20 cellular contexts compared by ENCODE assay signal in the genomic region with DNA sequence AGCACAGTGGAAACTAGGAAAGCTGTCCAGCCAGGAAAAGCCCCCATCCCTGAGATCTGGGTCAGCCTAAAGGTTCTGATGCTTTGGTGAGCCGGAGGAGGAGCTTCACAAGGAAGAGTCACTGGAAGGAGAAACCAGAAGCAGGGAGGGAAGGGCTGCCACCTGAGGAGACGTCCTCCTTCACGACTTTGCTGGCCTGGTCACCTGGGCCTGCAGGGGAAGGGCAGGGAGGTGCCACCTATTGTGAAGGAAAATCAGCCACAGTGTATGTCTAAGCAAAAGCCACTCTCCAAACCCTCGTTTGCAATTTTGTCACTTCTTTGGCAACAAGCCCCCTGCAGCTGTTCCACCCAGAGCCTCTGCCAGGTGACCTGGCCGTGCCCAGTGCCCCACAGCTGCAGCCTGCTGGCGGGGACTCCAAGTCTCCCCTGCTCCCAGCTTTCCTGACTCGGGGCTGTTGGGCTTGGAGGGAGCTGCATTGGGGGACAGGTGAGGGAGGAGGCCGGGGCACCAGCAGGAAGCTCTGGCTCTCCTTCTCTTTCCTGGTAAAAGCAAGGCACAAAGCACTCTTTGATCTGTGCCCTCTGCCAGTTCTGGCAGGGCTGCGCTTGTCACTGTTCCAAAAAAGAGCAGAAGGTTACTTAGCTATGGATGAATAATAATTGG.
DNase-seq lines count a peak whose midpoint lies in the region; ATAC-seq and TF ChIP-seq lines count a peak whose summit lies in the region.
"Had no signal": no experiment of that assay in that cellular context is flagged by ENCODE, and none has a peak within 500 bp of the region (broad histone marks: within the 10 kb centered on the region; RNA-seq: fewer than 3 reads in every experiment).

No MANE protein-coding gene starts in this region.

- H3K27me3 ChIP-seq in adrenal gland (no peaks in the 10 kb centered on the region), esophagus squamous epithelium (no peaks in the 10 kb centered on the region)
- H3K27me3 ChIP-seq: BLaER1, heart left ventricle, MG63 had no signal

- CTCF ChIA-PET in activated CD8-positive, alpha-beta T cell treated with anti-CD3 and anti-CD28 coated beads, Interleukin-2, amount 10 ng/mL, durations not matched to agents 7 days and 5 days (lab: Charles Lee), result interaction anchor here (1.4 to 1.5 kb wide), 3 partner anchors 9 to 83 kb away, joined by 3 to 7 read pairs (median 4); no protein-coding TSS in a partner anchor

- H3K4me3 ChIP-seq in adrenal gland (no peak overlapping the region), esophagus squamous epithelium (no peak overlapping the region)
- H3K4me3 ChIP-seq: BLaER1, heart left ventricle, MG63 had no signal

- no peak overlapping the region for H3K27ac Mint-ChIP-seq in activated CD8-positive, alpha-beta T cell treated with anti-CD3 and anti-CD28 coated beads, Interleukin-2, amount 10 ng/mL, durations not matched to agents 7 days and 5 days
- H3K27ac Mint-ChIP-seq: activated naive CD8-positive, alpha-beta T cell treated with anti-CD3 and anti-CD28 coated beads, Interleukin-2, amount 10 ng/mL, durations not matched to agents 7 days and 5 days; stimulated activated naive CD8-positive, alpha-beta T cell treated with anti-CD3 and anti-CD28 coated beads, Interleukin-15, amount 100 ng/mL, for 72 hours had no signal

- intact Hi-C loops in adrenal gland (cut with DNase I), result no loop called here
- intact Hi-C loops in esophagus squamous epithelium (cut with DNase I), result no loop called here

- H3K9me3 Mint-ChIP-seq in activated CD8-positive, alpha-beta T cell treated with anti-CD3 and anti-CD28 coated beads, Interleukin-2, amount 10 ng/mL, durations not matched to agents 7 days and 5 days (ENCODE audit: insufficient read depth), result no peaks in the 10 kb centered on the region
- H3K9me3 Mint-ChIP-seq: activated naive CD8-positive, alpha-beta T cell treated with anti-CD3 and anti-CD28 coated beads, Interleukin-2, amount 10 ng/mL, durations not matched to agents 7 days and 5 days; central memory CD8-positive, alpha-beta T cell had no signal

- no peak for TF ChIP-seq POLR2A in adrenal gland (IDR thresholded peaks at IDR 0.05)
- no peak for TF ChIP-seq POLR2A in esophagus squamous epithelium (IDR thresholded peaks at IDR 0.05)

- H3K4me1 Mint-ChIP-seq in activated CD8-positive, alpha-beta T cell treated with anti-CD3 and anti-CD28 coated beads, Interleukin-2, amount 10 ng/mL, durations not matched to agents 7 days and 5 days (ENCODE audit: low read depth), result peaks cover 25% of the 10 kb centered on the region

- peaks cover 19% of the 10 kb centered on the region for H3K27me3 Mint-ChIP-seq in activated CD8-positive, alpha-beta T cell treated with anti-CD3 and anti-CD28 coated beads, Interleukin-2, amount 10 ng/mL, durations not matched to agents 7 days and 5 days (ENCODE audit: low read depth)
- H3K27me3 Mint-ChIP-seq: naive thymus-derived CD4-positive, alpha-beta T cell had no signal

- no peaks in the 10 kb centered on the region for H3K9me3 ChIP-seq in adrenal gland (replicated peaks in 1 of 3)
- no peaks in the 10 kb centered on the region for H3K9me3 ChIP-seq in esophagus squamous epithelium
- H3K9me3 ChIP-seq: BLaER1, heart left ventricle, MG63 had no signal

- no peak overlapping the region for H3K27ac ChIP-seq in adrenal gland
- peak overlapping the region in 1 of 4 donors; percentile 29 for H3K27ac ChIP-seq in esophagus squamous epithelium
- H3K27ac ChIP-seq: BLaER1, heart left ventricle had no signal

- H3K36me3 Mint-ChIP-seq in activated CD8-positive, alpha-beta T cell treated with anti-CD3 and anti-CD28 coated beads, Interleukin-2, amount 10 ng/mL, durations not matched to agents 7 days and 5 days (ENCODE audit: low read depth), result peaks cover 4% of the 10 kb centered on the region

- no peak for ATAC-seq in activated CD8-positive, alpha-beta T cell treated with anti-CD3 and anti-CD28 coated beads, Interleukin-2, amount 10 ng/mL, durations not matched to agents 7 days and 5 days
- ATAC-seq: naive thymus-derived CD4-positive, alpha-beta T cell; SK-N-SH treated with all-trans-retinoic acid at 6 μM for 48 hours; stimulated activated naive CD8-positive, alpha-beta T cell treated with anti-CD3 and anti-CD28 coated beads, Interleukin-15, amount 100 ng/mL, for 72 hours had no signal

- DNase-seq in DMS79 (lab: John Stamatoyannopoulos, UW), result peak; percentile 85
- DNase-seq in NCI-H1105 treated with DMSO at 0.1 percent for 48 hours (lab: John Stamatoyannopoulos, UW), result peak; percentile 97
- peak in 6 of 7 donors; percentile 35 to 61 (median 46) for DNase-seq in adrenal gland
- peak; percentile 62 for DNase-seq in pons (ENCODE audit: low spot score)
- DNase-seq in esophagus squamous epithelium (lab: John Stamatoyannopoulos, UW), result no peak
- DNase-seq in activated CD8-positive, alpha-beta T cell treated with anti-CD3 and anti-CD28 coated beads, Interleukin-2, amount 10 ng/mL, durations not matched to agents 7 days and 5 days, result no peak
- DNase-seq in activated CD8-positive, alpha-beta memory T cell treated with anti-CD3 and anti-CD28 coated beads for 24 hours, result no peak
- DNase-seq: activated CD4-positive, CD25-positive, alpha-beta regulatory T cell treated with anti-CD3 and anti-CD28 coated beads, Interleukin-2, amount 50 U/mL, for 72 hours; activated naive CD8-positive, alpha-beta T cell treated with anti-CD3 and anti-CD28 coated beads, Interleukin-2, amount 10 ng/mL, durations not matched to agents 7 days and 5 days; activated T-cell treated with anti-CD3 and anti-CD28 coated beads for 4 hours; GF-D8; HCEC 1CT; heart left ventricle; kidney glomerular epithelial cell; MG63; naive thymus-derived CD4-positive, alpha-beta T cell; stimulated activated naive CD8-positive, alpha-beta T cell treated with anti-CD3 and anti-CD28 coated beads, Interleukin-15, amount 100 ng/mL, for 72 hours had no signal

- POLR2A ChIA-PET in activated CD8-positive, alpha-beta T cell treated with anti-CD3 and anti-CD28 coated beads, Interleukin-2, amount 10 ng/mL, durations not matched to agents 7 days and 5 days (lab: Charles Lee), result no interaction called here

- H3K4me3 Mint-ChIP-seq in activated CD8-positive, alpha-beta T cell treated with anti-CD3 and anti-CD28 coated beads, Interleukin-2, amount 10 ng/mL, durations not matched to agents 7 days and 5 days, result no peak overlapping the region
- H3K4me3 Mint-ChIP-seq: activated naive CD8-positive, alpha-beta T cell treated with anti-CD3 and anti-CD28 coated beads, Interleukin-2, amount 10 ng/mL, durations not matched to agents 7 days and 5 days; central memory CD8-positive, alpha-beta T cell; naive thymus-derived CD4-positive, alpha-beta T cell; stimulated activated naive CD8-positive, alpha-beta T cell treated with anti-CD3 and anti-CD28 coated beads, Interleukin-15, amount 100 ng/mL, for 72 hours had no signal

- H3K36me3 ChIP-seq in adrenal gland (replicated peaks in 1 of 2) (no peaks in the 10 kb centered on the region), esophagus squamous epithelium (no peaks in the 10 kb centered on the region)
- H3K36me3 ChIP-seq: BLaER1, heart left ventricle, MG63 had no signal

- TF ChIP-seq CTCF in adrenal gland (IDR thresholded peaks at IDR 0.05) (no peak), esophagus squamous epithelium (IDR thresholded peaks at IDR 0.05) (no peak)

- WGBS in adrenal gland, 4 donors, result 34 to 40% (median 40%) methylated on average over 4 to 9 of the region's 9 CpGs
- 26 to 31% methylated on average over 4 to 8 of the region's 9 CpGs for WGBS in esophagus squamous epithelium, 2 donors

- H3K4me1 ChIP-seq in adrenal gland (replicated peaks in 1 of 2), result peaks cover 0 to 7% of the 10 kb centered on the region in 2 donors
- H3K4me1 ChIP-seq in esophagus squamous epithelium, result peaks cover 8 to 31% (median 11%) of the 10 kb centered on the region in 3 donors

Comparison
In these comparisons a context has a peak if more than half of its experiments do, and no peak if none do; other contexts are left out.
1. DNase-seq: peak in DMS79 (single experiment), NCI-H1105 treated with DMSO at 0.1 percent for 48 hours (single experiment), adrenal gland (6 of 7) and pons (single experiment); none in esophagus squamous epithelium (single experiment), activated CD8-positive, alpha-beta T cell treated with anti-CD3 and anti-CD28 coated beads, Interleukin-2, amount 10 ng/mL, durations not matched to agents 7 days and 5 days (single experiment) and activated CD8-positive, alpha-beta memory T cell treated with anti-CD3 and anti-CD28 coated beads for 24 hours (single experiment).